ENCODE assay signal across 8 cellular contexts in genomic region chr7:11831727-11832495, GRCh38. TPM values are rescaled to one million over a fixed set of nuclear protein-coding genes. Genes with fewer than 3 reads are reported as not detected.
A peak's percentile ranks its signal among the peaks of the same experiment; 100 is the strongest.
DNase-seq lines count a peak whose midpoint lies in the region; ATAC-seq and TF ChIP-seq lines count a peak whose summit lies in the region.

TSS of gene THSD7A (minus strand) at chr7:11832198. CDS start at chr7:11831946, 252 bp downstream.

- H3K27ac Mint-ChIP-seq in activated CD4-positive, alpha-beta T cell treated with anti-CD3 and anti-CD28 coated beads, Interleukin-2, amount 10 ng/mL, durations not matched to agents 7 days and 5 days: no peak within 1 kb of the TSS

- ATAC-seq in HG03139 (IDR thresholded peaks at IDR 0.05; ENCODE audit: unreplicated experiment) (peak; percentile 45), sciatic nerve (peak; percentile 83), GM18858 (IDR thresholded peaks at IDR 0.05; ENCODE audit: unreplicated experiment) (no peak)

- peak; percentile 4 for TF ChIP-seq CTCF in brain microvascular endothelial cell (IDR thresholded peaks at IDR 0.05; ENCODE audit: low read depth, low read length, missing control alignments)

- POLR2A ChIA-PET in activated CD4-positive, alpha-beta T cell treated with anti-CD3 and anti-CD28 coated beads, Interleukin-2, amount 10 ng/mL, durations not matched to agents 7 days and 5 days (lab: Charles Lee): no interaction called here

- in situ Hi-C loops in brain microvascular endothelial cell (cut with HindIII; ENCODE audit: low pct_ligation_motif_present, low sequenced_read_pairs): no loop called here

- H3K9me3 ChIP-seq in iPS-18a (ENCODE audit: control insufficient read depth, low read depth, low read length): no peaks in the 10 kb centered on the region

- H3K4me1 Mint-ChIP-seq in activated CD4-positive, alpha-beta T cell treated with anti-CD3 and anti-CD28 coated beads, Interleukin-2, amount 10 ng/mL, durations not matched to agents 7 days and 5 days: peaks cover 7% of the 10 kb centered on the region

- DNase-seq in activated CD4-positive, alpha-beta T cell treated with anti-CD3 and anti-CD28 coated beads for 48 hours: peak; percentile 7
- DNase-seq in activated CD4-positive, alpha-beta T cell treated with anti-CD3 and anti-CD28 coated beads, Interleukin-2, amount 10 ng/mL, durations not matched to agents 7 days and 5 days: no peak
- DNase-seq in NCI-H69 (lab: John Stamatoyannopoulos, UW): peak; percentile 94
- peak; percentile 22 for DNase-seq in brain microvascular endothelial cell
- peak; percentile 54 for DNase-seq in sciatic nerve (ENCODE audit: low spot score)

- H3K4me3 ChIP-seq in brain microvascular endothelial cell (ENCODE audit: low read depth, low read length) (peak within 1 kb of the TSS; percentile 65), iPS-18a (ENCODE audit: low read length) (peak within 1 kb of the TSS; percentile 81)

- no peak within 1 kb of the TSS for H3K4me3 Mint-ChIP-seq in activated CD4-positive, alpha-beta T cell treated with anti-CD3 and anti-CD28 coated beads, Interleukin-2, amount 10 ng/mL, durations not matched to agents 7 days and 5 days

- H3K27ac ChIP-seq in brain microvascular endothelial cell (no peak within 1 kb of the TSS), iPS-18a (ENCODE audit: low read length) (no peak within 1 kb of the TSS)

- intact Hi-C loops in sciatic nerve (cut with DNase I): no loop called here

- H3K36me3 Mint-ChIP-seq in activated CD4-positive, alpha-beta T cell treated with anti-CD3 and anti-CD28 coated beads, Interleukin-2, amount 10 ng/mL, durations not matched to agents 7 days and 5 days (ENCODE audit: low read depth): no peaks in the 10 kb centered on the region

- no peaks in the 10 kb centered on the region for H3K9me3 Mint-ChIP-seq in activated CD4-positive, alpha-beta T cell treated with anti-CD3 and anti-CD28 coated beads, Interleukin-2, amount 10 ng/mL, durations not matched to agents 7 days and 5 days

- no peaks in the 10 kb centered on the region for H3K36me3 ChIP-seq in brain microvascular endothelial cell (replicated peaks)
- no peaks in the 10 kb centered on the region for H3K36me3 ChIP-seq in iPS-18a (ENCODE audit: control insufficient read depth, low read depth, low read length)

- no peaks in the 10 kb centered on the region for H3K27me3 ChIP-seq in brain microvascular endothelial cell (replicated peaks)
- peaks cover 17% of the 10 kb centered on the region for H3K27me3 ChIP-seq in iPS-18a (ENCODE audit: control insufficient read depth, insufficient read depth, low read length)

- peaks cover 9% of the 10 kb centered on the region for H3K4me1 ChIP-seq in iPS-18a (ENCODE audit: control insufficient read depth, low read depth, low read length)

- H3K27me3 Mint-ChIP-seq in activated CD4-positive, alpha-beta T cell treated with anti-CD3 and anti-CD28 coated beads, Interleukin-2, amount 10 ng/mL, durations not matched to agents 7 days and 5 days: peaks cover 42% of the 10 kb centered on the region

- H3K9ac ChIP-seq in iPS-18a (ENCODE audit: low read length): peak within 1 kb of the TSS; percentile 21

- CTCF ChIA-PET in activated CD4-positive, alpha-beta T cell treated with anti-CD3 and anti-CD28 coated beads, Interleukin-2, amount 10 ng/mL, durations not matched to agents 7 days and 5 days (lab: Charles Lee): no interaction called here

RNA-seq across cellular contexts. Expression of gene THSD7A, which starts in this region (rescaled TPM):
- total RNA-seq in activated CD4-positive, alpha-beta T cell treated with anti-CD3 and anti-CD28 coated beads, Interleukin-2, amount 10 ng/mL, durations not matched to agents 7 days and 5 days: not detected
- total RNA-seq in sciatic nerve: 30.9 TPM

Comparison
In these comparisons a context has a peak if more than half of its experiments do, and no peak if none do; other contexts are left out.
1. RNA of gene THSD7A (total RNA-seq): 30.9 TPM in sciatic nerve (single experiment); not detected in activated CD4-positive, alpha-beta T cell treated with anti-CD3 and anti-CD28 coated beads, Interleukin-2, amount 10 ng/mL, durations not matched to agents 7 days and 5 days; every median in the first group is over 10 times any median in the second.